16 cellular contexts compared by ENCODE assay signal in genomic region chr17:7803981-7804380, GRCh38. TPM values are rescaled to one million over a fixed set of nuclear protein-coding genes. Genes with fewer than 3 reads are reported as not detected.
A peak's percentile ranks its signal among the peaks of the same experiment; 100 is the strongest.
DNase-seq lines count a peak whose midpoint lies in the region; ATAC-seq and TF ChIP-seq lines count a peak whose summit lies in the region.
"Had no signal": no experiment of that assay in that cellular context is flagged by ENCODE, and none has a peak within 500 bp of the region (broad histone marks: within the 10 kb centered on the region; RNA-seq: fewer than 3 reads in every experiment).

No MANE protein-coding gene starts in this region.

- CTCF ChIA-PET in PC-3 (lab: Charles Lee) = interaction anchor here (0.8 kb wide), 1 partner anchor 116 kb away, joined by 4 read pairs; the partner anchor contains the start of gene TP53

- H3K27me3 ChIP-seq in PC-3 (ENCODE audit: low read length) (no peaks in the 10 kb centered on the region), tibial nerve (peaks cover 0 to 10% of the 10 kb centered on the region in 2 donors)
- H3K27me3 ChIP-seq: BLaER1 had no signal

- 45 to 48% methylated on average over 13 of the region's 13 CpGs for WGBS in tibial nerve, 2 donors

- H2AFZ ChIP-seq in PC-3 (ENCODE audit: low read length) = peak overlapping the region; percentile 70

- peak overlapping the region; percentile 79 for H3K4me2 ChIP-seq in PC-3 (ENCODE audit: low read length)
- H3K4me2 ChIP-seq: BLaER1, KMS-11 had no signal

- ATAC-seq in PC-3 (peak; percentile 98), GM21619 (IDR thresholded peaks at IDR 0.05; ENCODE audit: unreplicated experiment) (no peak), GM19452 (IDR thresholded peaks at IDR 0.05; ENCODE audit: unreplicated experiment) (no peak)
- no peak for ATAC-seq in activated CD4-positive, CD25-positive, alpha-beta regulatory T cell treated with anti-CD3 and anti-CD28 coated beads, Interleukin-2, amount 50 U/mL, for 24 hours

- peak overlapping the region; percentile 92 for H3K27ac ChIP-seq in PC-3 (ENCODE audit: low read length)
- no peak overlapping the region for H3K27ac ChIP-seq in tibial nerve
- H3K27ac ChIP-seq: BLaER1, KMS-11 had no signal

- TF ChIP-seq POLR2A in tibial nerve (IDR thresholded peaks at IDR 0.05) = no peak

- no peaks in the 10 kb centered on the region for H3K9me2 ChIP-seq in PC-3 (replicated peaks; ENCODE audit: low read length)

- DNase-seq in EH (ENCODE audit: low read depth) = peak; percentile 34
- peak; percentile 88 for DNase-seq in PC-3
- DNase-seq in fibroblast of mammary gland (ENCODE audit: low read depth) = peak; percentile 37
- DNase-seq in posterior vena cava (ENCODE audit: low spot score) = peak; percentile 50
- DNase-seq in tibial nerve (ENCODE audit: low spot score in 2 of 2) = no peak
- DNase-seq: activated CD4-positive, alpha-beta T cell treated with anti-CD3 and anti-CD28 coated beads for 1 hour; hippocampal formation; NCI-H2081 treated with DMSO at 0.1 percent for 48 hours; stimulated activated CD4-positive, alpha-beta T cell treated with anti-CD3 and anti-CD28 coated beads, Interleukin-2, amount 100 ng/mL, for 48 hours; stimulated activated naive CD4-positive, alpha-beta T cell; SW 1271 had no signal

- peak overlapping the region; percentile 71 for H3K9ac ChIP-seq in PC-3 (ENCODE audit: low read length)
- H3K9ac ChIP-seq: BLaER1, KMS-11 had no signal

- intact Hi-C loops in PC-3 (cut with micrococcal nuclease) = no loop called here
- intact Hi-C loops in posterior vena cava (cut with DNase I) = no loop called here

- H3K4me3 ChIP-seq in PC-3 (ENCODE audit: low read length) (peak overlapping the region; percentile 51), fibroblast of mammary gland (ENCODE audit: control insufficient read depth, low read depth, low read length) (peak overlapping the region; percentile 6), tibial nerve (no peak overlapping the region)
- H3K4me3 ChIP-seq: BLaER1 had no signal

- no peak for TF ChIP-seq EP300 in tibial nerve (IDR thresholded peaks at IDR 0.05)

- H3K36me3 ChIP-seq in PC-3 (ENCODE audit: low read depth, low read length) (no peaks in the 10 kb centered on the region), tibial nerve (no peaks in the 10 kb centered on the region)
- H3K36me3 ChIP-seq: BLaER1 had no signal

- no peaks in the 10 kb centered on the region for H4K20me1 ChIP-seq in PC-3 (ENCODE audit: low read length)
- H4K20me1 ChIP-seq: BLaER1 had no signal

- H3K4me1 ChIP-seq in PC-3 (ENCODE audit: insufficient read depth, low read length) (peaks cover 19% of the 10 kb centered on the region), tibial nerve (no peaks in the 10 kb centered on the region)

- H3K9me3 ChIP-seq in PC-3 (ENCODE audit: low read length) = no peaks in the 10 kb centered on the region
- H3K9me3 ChIP-seq in tibial nerve = no peaks in the 10 kb centered on the region
- H3K9me3 ChIP-seq: BLaER1 had no signal

- H3F3A ChIP-seq in PC-3 (ENCODE audit: low read length, unreplicated experiment) = no peaks in the 10 kb centered on the region

- POLR2A ChIA-PET in PC-3 (lab: Charles Lee; ENCODE audit: unreplicated experiment) = interaction anchor here (0.5 to 0.6 kb wide), 3 partner anchors 20 to 154 kb away, joined by 3 to 6 read pairs (median 4); no protein-coding TSS in a partner anchor

- no peaks in the 10 kb centered on the region for H3K79me2 ChIP-seq in PC-3 (ENCODE audit: low read length)

- BruUV-seq in PC-3 (replicated peaks; lab: Mats Ljungman, UMichigan) = no TSS peak

- TF ChIP-seq CTCF in PC-3 (conservative IDR thresholded peaks at IDR 0.05; ENCODE audit: low read depth, low read length) (no peak), fibroblast of mammary gland (conservative IDR thresholded peaks at IDR 0.05; ENCODE audit: control insufficient read depth, insufficient read depth, low read depth, low read length) (no peak), tibial nerve (IDR thresholded peaks at IDR 0.05) (no peak)

RNA-seq across cellular contexts. Expression of gene KDM6B, which starts 30.0 kb away (rescaled TPM):
- total RNA-seq in PC-3 (2014; rRNA removed) = 3.2 and 158 TPM in 2 replicates
- 10 to 100 TPM; 21.0 to 29.0 TPM for total RNA-seq in posterior vena cava
- total RNA-seq in tibial nerve = 10 to 100 TPM in 2 of 4 donors, 1 to 10 TPM in 2; 7.5 to 10.8 (median 9.7) TPM

RNA-seq across cellular contexts. Expression of gene TMEM88, which starts 50.9 kb away (rescaled TPM):
- total RNA-seq in PC-3 (2014; rRNA removed) (1.5 TPM in 1 of 2 replicates, not detected in the other), posterior vena cava (10 to 100 TPM; 17.5 to 26.1 TPM), tibial nerve (10 to 100 TPM in 3 of 4 donors, 1 to 10 TPM in 1; 9.2 to 41.7 (median 25.6) TPM)

RNA-seq across cellular contexts. Expression of gene NAA38, which starts 53.4 kb away (rescaled TPM):
- total RNA-seq in PC-3 (2014; rRNA removed) (403 and 409 TPM in 2 replicates), posterior vena cava (10 to 100 TPM; 65.2 to 79.7 TPM), tibial nerve (100 to 1,000 TPM; 104 to 198 (median 167) TPM)

RNA-seq across cellular contexts. Expression of gene CYB5D1, which starts 53.8 kb away (rescaled TPM):
- 16.7 and 23.1 TPM in 2 replicates for total RNA-seq in PC-3 (2014; rRNA removed)
- 1 to 10 TPM; 8.9 TPM for total RNA-seq in posterior vena cava
- total RNA-seq in tibial nerve = 10 to 100 TPM in 2 of 4 donors, 1 to 10 TPM in 2; 9.4 to 13.6 (median 11.1) TPM

Comparison
In these comparisons a context has a peak if more than half of its experiments do, and no peak if none do; other contexts are left out.
1. DNase-seq: peak in EH (single experiment), PC-3 (single experiment), fibroblast of mammary gland (single experiment) and posterior vena cava (single experiment); none in tibial nerve (0 of 2).
2. H3K4me3 ChIP-seq: peak in PC-3 (single experiment) and fibroblast of mammary gland (single experiment); none in tibial nerve (0 of 4).